Comparison of ENCODE assay signal across 12 cellular contexts in the genomic region with DNA sequence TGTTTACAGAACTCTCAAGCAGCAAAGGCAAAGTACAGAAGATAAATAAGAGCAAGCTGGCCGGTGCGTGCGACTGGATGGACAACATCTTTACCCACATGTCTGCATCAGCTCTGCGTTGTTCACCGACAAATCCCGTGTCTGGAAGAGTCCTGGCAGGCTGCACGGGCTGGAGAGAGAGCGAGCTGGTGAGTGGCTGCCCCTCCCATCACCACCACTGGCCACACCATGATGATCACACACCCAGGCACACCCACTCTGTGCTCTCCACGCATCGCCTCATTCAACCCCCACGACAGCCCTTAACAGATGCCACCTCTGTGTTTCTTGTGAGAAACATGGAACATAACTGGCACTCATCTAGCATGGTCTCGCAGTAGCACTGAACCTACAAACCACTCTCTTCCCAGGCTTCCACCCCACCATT. TPM values are rescaled to one million over a fixed set of nuclear protein-coding genes. Genes with fewer than 3 reads are reported as not detected.
DNase-seq lines count a peak whose midpoint lies in the region; ATAC-seq and TF ChIP-seq lines count a peak whose summit lies in the region.
"Had no signal": no experiment of that assay in that cellular context is flagged by ENCODE, and none has a peak within 500 bp of the region (broad histone marks: within the 10 kb centered on the region; RNA-seq: fewer than 3 reads in every experiment).

No MANE protein-coding gene starts in this region.

- peak overlapping the region; percentile 7 for H3K4me3 ChIP-seq in fibroblast of mammary gland (ENCODE audit: control insufficient read depth, low read depth, low read length)

- TF ChIP-seq CTCF in fibroblast of mammary gland (conservative IDR thresholded peaks at IDR 0.05; ENCODE audit: control insufficient read depth, insufficient read depth, low read depth, low read length), result no peak
- TF ChIP-seq CTCF in osteocyte (IDR thresholded peaks at IDR 0.05), result no peak

- DNase-seq in DMS53 (lab: John Stamatoyannopoulos, UW) (peak; percentile 95), NCI-H2196 (lab: John Stamatoyannopoulos, UW; ENCODE audit: unreplicated experiment) (peak; percentile 25), fibroblast of mammary gland (ENCODE audit: low read depth) (peak; percentile 89), osteocyte (ENCODE audit: extremely low spot score, unreplicated experiment) (no peak), LoVo (ENCODE audit: low spot score) (no peak), NCI-H226 (no peak), HEK293T (ENCODE audit: extremely low spot score) (no peak)
- DNase-seq: activated effector memory CD4-positive, alpha-beta T cell treated with anti-CD3 and anti-CD28 coated beads, Interleukin-2, amount 50 U/mL, for 16 hours; NCI-H446; stimulated activated CD4-positive, alpha-beta T cell treated with anti-CD3 and anti-CD28 coated beads, Interleukin-4, amount 100 ng/mL, for 4 hours; T-helper 9 cell had no signal

- CTCF ChIA-PET in HEK293T (lab: Yijun Ruan, JAX), result no interaction called here

- no peaks in the 10 kb centered on the region for H3K9me3 Mint-ChIP-seq in osteocyte (ENCODE audit: unreplicated experiment)

- H3K27me3 Mint-ChIP-seq in osteocyte (ENCODE audit: unreplicated experiment), result no peaks in the 10 kb centered on the region

- H3K27ac Mint-ChIP-seq in osteocyte (ENCODE audit: unreplicated experiment), result peak overlapping the region; percentile 23

- ATAC-seq in GM21515 (IDR thresholded peaks at IDR 0.05; ENCODE audit: unreplicated experiment), result no peak

- H3K36me3 Mint-ChIP-seq in osteocyte (ENCODE audit: unreplicated experiment), result peaks cover 4% of the 10 kb centered on the region

- POLR2A ChIA-PET in HEK293T (lab: Yijun Ruan, JAX), result no interaction called here

- peaks cover 16% of the 10 kb centered on the region for H3K4me1 Mint-ChIP-seq in osteocyte (ENCODE audit: unreplicated experiment)

- no peak overlapping the region for H3K4me3 Mint-ChIP-seq in osteocyte (ENCODE audit: unreplicated experiment)

TF ChIP-seq in HEK293T, 16 proteins besides CTCF, POLR2A, EP300 and RAD21:
- TF ChIP-seq L3MBTL2 (conservative IDR thresholded peaks at IDR 0.05), result no peak
- TF ChIP-seq TARDBP (IDR thresholded peaks at IDR 0.05), result no peak
- no peak for TF ChIP-seq SP1 (IDR thresholded peaks at IDR 0.05)
- TF ChIP-seq LEF1 (IDR thresholded peaks at IDR 0.05; ENCODE audit: borderline replicate concordance), result no peak
- TF ChIP-seq CTBP1 (IDR thresholded peaks at IDR 0.05; ENCODE audit: borderline replicate concordance), result no peak
- no peak for TF ChIP-seq HDGF (IDR thresholded peaks at IDR 0.05; ENCODE audit: borderline replicate concordance)
- no peak for TF ChIP-seq FOXA1 (IDR thresholded peaks at IDR 0.05)
- TF ChIP-seq SUZ12 (IDR thresholded peaks at IDR 0.05), result no peak
- TF ChIP-seq FOXM1 (IDR thresholded peaks at IDR 0.05; ENCODE audit: borderline replicate concordance), result no peak

RNA-seq across cellular contexts. Expression of a gene that starts 59.2 kb away (rescaled TPM):
- total RNA-seq in osteocyte, result 188 and 209 TPM in 2 replicates

Comparison
In these comparisons a context has a peak if more than half of its experiments do, and no peak if none do; other contexts are left out.
1. DNase-seq: peak in DMS53 (single experiment), NCI-H2196 (single experiment) and fibroblast of mammary gland (single experiment); none in osteocyte (single experiment), LoVo (single experiment), NCI-H226 (single experiment) and HEK293T (single experiment).